In the genomic region with DNA sequence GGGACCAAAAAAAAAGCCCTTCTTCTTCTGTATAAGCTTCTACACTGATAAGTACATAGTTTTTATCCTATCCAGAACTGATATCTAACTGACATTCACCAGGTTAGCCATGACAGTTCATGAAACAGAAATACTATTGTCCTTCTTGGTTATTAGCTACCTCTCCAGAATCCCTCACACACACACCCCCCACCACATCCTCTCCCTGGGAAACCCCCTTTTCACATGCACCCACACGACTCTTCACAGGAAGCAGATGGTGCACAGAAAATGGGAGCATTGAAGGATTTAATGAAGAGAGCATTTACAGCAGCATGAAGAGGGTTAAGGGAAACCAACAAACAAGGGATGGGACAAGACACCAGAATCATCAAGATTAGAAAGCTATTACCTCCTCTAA, we compare ENCODE assay signal across 16 cellular contexts.
DNase-seq lines count a peak whose midpoint lies in the region; ATAC-seq and TF ChIP-seq lines count a peak whose summit lies in the region.
"Had no signal": no experiment of that assay in that cellular context is flagged by ENCODE, and none has a peak within 500 bp of the region (broad histone marks: within the 10 kb centered on the region; RNA-seq: fewer than 3 reads in every experiment).

No MANE protein-coding gene starts in this region.

- H2BK12ac ChIP-seq in mesenchymal stem cell (ENCODE audit: low read length in 2 of 2): no peak overlapping the region

- no peak overlapping the region for H2AK5ac ChIP-seq in mesenchymal stem cell (ENCODE audit: low read length, severe bottlenecking)

- H2BK120ac ChIP-seq in mesenchymal stem cell (ENCODE audit: low read depth, low read length): no peak overlapping the region

- H3K18ac ChIP-seq in mesenchymal stem cell (ENCODE audit: low read depth in 1 of 2, low read length in 2 of 2): no peak overlapping the region

- H2BK15ac ChIP-seq in mesenchymal stem cell (ENCODE audit: low read depth, poor library complexity, severe bottlenecking): no peak overlapping the region

- DNase-seq in GM10266 (ENCODE audit: extremely low spot score) (peak; percentile 18), NCI-H526 (lab: John Stamatoyannopoulos, UW) (no peak), mesenchymal stem cell (no peak), head of caudate nucleus (no peak), COLO668 (lab: John Stamatoyannopoulos, UW; ENCODE audit: unreplicated experiment) (no peak)
- DNase-seq: activated CD4-positive, alpha-beta T cell treated with anti-CD3 and anti-CD28 coated beads, Interleukin-2, amount 50 U/mL, for 48 hours; CD4-positive, alpha-beta memory T cell; left colon; NCI-H2081 treated with DMSO at 0.1 percent for 48 hours; pancreas; small intestine; transverse colon had no signal

- H3K4me1 ChIP-seq in mesenchymal stem cell (ENCODE audit: control insufficient read depth, insufficient read depth, low read depth, low read length): no peaks in the 10 kb centered on the region
- H3K4me1 ChIP-seq: pancreas, transverse colon had no signal

- peak; percentile 50 for ATAC-seq in GM19043 (IDR thresholded peaks at IDR 0.05; ENCODE audit: low read depth, unreplicated experiment)
- peak; percentile 67 for ATAC-seq in HG02642 (IDR thresholded peaks at IDR 0.05; ENCODE audit: poor library complexity, unreplicated experiment)
- ATAC-seq in HG03378 (IDR thresholded peaks at IDR 0.05; ENCODE audit: unreplicated experiment): peak; percentile 40
- ATAC-seq: left colon, Panc1, pancreas had no signal

- H4K91ac ChIP-seq in mesenchymal stem cell (ENCODE audit: low read length): no peak overlapping the region

- no peaks in the 10 kb centered on the region for H3K36me3 ChIP-seq in mesenchymal stem cell (ENCODE audit: control insufficient read depth in 1 of 2, insufficient read depth in 2 of 2, low read depth in 1 of 2, low read length in 2 of 2)
- H3K36me3 ChIP-seq: pancreas, transverse colon had no signal

- H3K4me2 ChIP-seq in mesenchymal stem cell (ENCODE audit: low read length, poor library complexity, severe bottlenecking): no peak overlapping the region

- H4K8ac ChIP-seq in mesenchymal stem cell (ENCODE audit: low read length): no peak overlapping the region

- no peak overlapping the region for H2AFZ ChIP-seq in mesenchymal stem cell (ENCODE audit: low read depth, low read length)

- H3K27ac ChIP-seq in mesenchymal stem cell (ENCODE audit: low read length, poor library complexity, severe bottlenecking): no peak overlapping the region
- H3K27ac ChIP-seq: pancreas, transverse colon had no signal

- H3K27me3 ChIP-seq in mesenchymal stem cell (ENCODE audit: control insufficient read depth in 1 of 2, insufficient read depth in 1 of 2, low read length in 2 of 2): no peaks in the 10 kb centered on the region
- H3K27me3 ChIP-seq: pancreas, transverse colon had no signal

- no peak overlapping the region for H3K4ac ChIP-seq in mesenchymal stem cell (ENCODE audit: low read depth in 1 of 2, low read length in 2 of 2)

- no peak overlapping the region for H3K14ac ChIP-seq in mesenchymal stem cell (ENCODE audit: low read length in 2 of 2)

- intact Hi-C loops in head of caudate nucleus (cut with DNase I): no loop called here

- no peaks in the 10 kb centered on the region for H3K79me1 ChIP-seq in mesenchymal stem cell (replicated peaks; ENCODE audit: low read length, poor library complexity, severe bottlenecking)

- no peak for TF ChIP-seq CTCF in GM10266 (IDR thresholded peaks at IDR 0.05; ENCODE audit: control insufficient read depth, insufficient read depth, low read depth, missing control alignments)

- WGBS in mesenchymal stem cell: 60% methylated on average over 1 of the region's 1 CpG

- H3K9ac ChIP-seq in mesenchymal stem cell (ENCODE audit: low read length): no peak overlapping the region

- H2BK5ac ChIP-seq in mesenchymal stem cell (ENCODE audit: low read depth, low read length, poor library complexity, severe bottlenecking): no peak overlapping the region

- no peak overlapping the region for H3K4me3 ChIP-seq in mesenchymal stem cell (ENCODE audit: insufficient read depth in 1 of 2, low read depth in 1 of 2, low read length in 2 of 2)
- H3K4me3 ChIP-seq: pancreas, transverse colon had no signal

- H3K9me3 ChIP-seq in mesenchymal stem cell (ENCODE audit: control insufficient read depth, low read length): no peaks in the 10 kb centered on the region
- H3K9me3 ChIP-seq: pancreas, transverse colon had no signal

- no peak overlapping the region for H3K23ac ChIP-seq in mesenchymal stem cell (ENCODE audit: low read length in 2 of 2)
